8 cellular contexts compared by ENCODE assay signal in genomic region chr16:29810699-29811169, GRCh38. TPM values are rescaled to one million over a fixed set of nuclear protein-coding genes. Genes with fewer than 3 reads are reported as not detected.
A peak's percentile ranks its signal among the peaks of the same experiment; 100 is the strongest.
DNase-seq lines count a peak whose midpoint lies in the region; ATAC-seq and TF ChIP-seq lines count a peak whose summit lies in the region.

No MANE protein-coding gene starts in this region.

- intact Hi-C loops in activated CD4-positive, alpha-beta T cell treated with anti-CD3 and anti-CD28 coated beads for 36 hours (cut with DNase I, micrococcal nuclease) = loop anchor here in 1 of 2 experiments (10.0 kb wide), 1 partner anchor 184 kb away; the partner anchor contains the start of genes HIRIP3 and INO80E
- intact Hi-C loops in activated T-helper 2 cell treated with anti-CD3 and anti-CD28 coated beads, Interferon-gamma antibody, Interleukin-2, Interleukin-4, amounts not matched to agents 10 μg/mL and 5 μg/mL and 100 μg/mL, durations not matched to agents 14 hours and 24 hours and 36 hours (cut with micrococcal nuclease) = no loop called here
- intact Hi-C loops in left lung (cut with DNase I) (no loop called here), testis (cut with DNase I; ENCODE audit: low total_unique reads) (no loop called here)

- CTCF ChIA-PET in activated CD4-positive, alpha-beta T cell treated with anti-CD3 and anti-CD28 coated beads for 36 hours (lab: Charles Lee) = interaction anchor here (2.4 kb wide), 1 partner anchor 37 kb away, joined by 18 read pairs; no protein-coding TSS in a partner anchor

- peaks cover 36% of the 10 kb centered on the region for H3K36me3 Mint-ChIP-seq in activated CD4-positive, alpha-beta T cell treated with anti-CD3 and anti-CD28 coated beads for 36 hours (ENCODE audit: low read depth)
- H3K36me3 Mint-ChIP-seq in activated T-helper 2 cell treated with anti-CD3 and anti-CD28 coated beads, Interferon-gamma antibody, Interleukin-2, Interleukin-4, amounts not matched to agents 10 μg/mL and 5 μg/mL and 100 μg/mL, durations not matched to agents 14 hours and 24 hours and 36 hours (ENCODE audit: low read depth) = peaks cover 38% of the 10 kb centered on the region

- H3K36me3 ChIP-seq in left lung = peaks cover 0 to 22% of the 10 kb centered on the region in 2 donors
- H3K36me3 ChIP-seq in testis (ENCODE audit: low read depth, missing control alignments) = no peaks in the 10 kb centered on the region

- H3K27ac ChIP-seq in left lung (peak overlapping the region; percentile 66 to 81), testis (peak overlapping the region; percentile 92 to 96)

- H3K9me3 ChIP-seq in left lung (no peaks in the 10 kb centered on the region), testis (no peaks in the 10 kb centered on the region)

- no peak for ATAC-seq in activated CD4-positive, alpha-beta T cell treated with anti-CD3 and anti-CD28 coated beads for 36 hours
- ATAC-seq in left lung (no peak), GM21717 (IDR thresholded peaks at IDR 0.05; ENCODE audit: unreplicated experiment) (no peak)

- peaks cover 57% of the 10 kb centered on the region for H3K4me1 Mint-ChIP-seq in activated CD4-positive, alpha-beta T cell treated with anti-CD3 and anti-CD28 coated beads for 36 hours
- H3K4me1 Mint-ChIP-seq in activated T-helper 2 cell treated with anti-CD3 and anti-CD28 coated beads, Interferon-gamma antibody, Interleukin-2, Interleukin-4, amounts not matched to agents 10 μg/mL and 5 μg/mL and 100 μg/mL, durations not matched to agents 14 hours and 24 hours and 36 hours (ENCODE audit: low read depth) = peaks cover 43% of the 10 kb centered on the region

- peak overlapping the region; percentile 75 for H3K27ac Mint-ChIP-seq in activated CD4-positive, alpha-beta T cell treated with anti-CD3 and anti-CD28 coated beads for 36 hours
- H3K27ac Mint-ChIP-seq in activated T-helper 2 cell treated with anti-CD3 and anti-CD28 coated beads, Interferon-gamma antibody, Interleukin-2, Interleukin-4, amounts not matched to agents 10 μg/mL and 5 μg/mL and 100 μg/mL, durations not matched to agents 14 hours and 24 hours and 36 hours = peak overlapping the region; percentile 45

- DNase-seq in activated CD4-positive, alpha-beta T cell treated with anti-CD3 and anti-CD28 coated beads for 36 hours = no peak
- DNase-seq in activated CD4-positive, alpha-beta T cell treated with anti-CD3 and anti-CD28 coated beads, Interleukin-2, amount 50 U/mL, for 48 hours = no peak
- DNase-seq in activated T-helper 2 cell treated with anti-CD3 and anti-CD28 coated beads, Interferon-gamma antibody, Interleukin-2, Interleukin-4, amounts not matched to agents 10 μg/mL and 5 μg/mL and 100 μg/mL, durations not matched to agents 14 hours and 24 hours and 36 hours (ENCODE audit: low spot score) = no peak
- DNase-seq in left lung (no peak), testis (no peak), SKM-1 treated with dmso at 0.1 percent for 144 hours (lab: John Stamatoyannopoulos, UW; ENCODE audit: unreplicated experiment) (no peak)
- no peak for DNase-seq in NK-92 treated with Interleukin-12 subunit alpha and Interleukin-12 subunit beta, amount 100 ng/mL, for 24 hours (lab: John Stamatoyannopoulos, UW)

- 16 to 23% methylated on average over 9 of the region's 9 CpGs for WGBS in testis, 2 donors

- H3K27me3 ChIP-seq in left lung (peaks cover 0 to 20% of the 10 kb centered on the region in 2 donors), testis (no peaks in the 10 kb centered on the region)

- no peak for TF ChIP-seq POLR2A in testis (IDR thresholded peaks at IDR 0.05)

- H3K9me3 Mint-ChIP-seq in activated CD4-positive, alpha-beta T cell treated with anti-CD3 and anti-CD28 coated beads for 36 hours (ENCODE audit: low read depth) = no peaks in the 10 kb centered on the region
- H3K9me3 Mint-ChIP-seq in activated T-helper 2 cell treated with anti-CD3 and anti-CD28 coated beads, Interferon-gamma antibody, Interleukin-2, Interleukin-4, amounts not matched to agents 10 μg/mL and 5 μg/mL and 100 μg/mL, durations not matched to agents 14 hours and 24 hours and 36 hours = no peaks in the 10 kb centered on the region

- H3K4me1 ChIP-seq in left lung = peaks cover 36 to 76% of the 10 kb centered on the region in 2 donors
- peaks cover 71% of the 10 kb centered on the region for H3K4me1 ChIP-seq in testis

- POLR2A ChIA-PET in activated CD4-positive, alpha-beta T cell treated with anti-CD3 and anti-CD28 coated beads for 36 hours (lab: Charles Lee) = interaction anchor here (0.6 kb wide), 1 partner anchor 37 kb away, joined by 10 read pairs; no protein-coding TSS in a partner anchor

- no peak for TF ChIP-seq CTCF in left lung (IDR thresholded peaks at IDR 0.05)
- TF ChIP-seq CTCF in testis (IDR thresholded peaks at IDR 0.05) = no peak

- no peaks in the 10 kb centered on the region for H3K27me3 Mint-ChIP-seq in activated CD4-positive, alpha-beta T cell treated with anti-CD3 and anti-CD28 coated beads for 36 hours
- peaks cover 1% of the 10 kb centered on the region for H3K27me3 Mint-ChIP-seq in activated T-helper 2 cell treated with anti-CD3 and anti-CD28 coated beads, Interferon-gamma antibody, Interleukin-2, Interleukin-4, amounts not matched to agents 10 μg/mL and 5 μg/mL and 100 μg/mL, durations not matched to agents 14 hours and 24 hours and 36 hours (ENCODE audit: low read depth)

- H3K4me3 ChIP-seq in left lung (peak overlapping the region in 1 of 2 donors; percentile 50), testis (peak overlapping the region; percentile 57 to 68)

- H3K4me3 Mint-ChIP-seq in activated CD4-positive, alpha-beta T cell treated with anti-CD3 and anti-CD28 coated beads for 36 hours = peak overlapping the region; percentile 73
- H3K4me3 Mint-ChIP-seq in activated T-helper 2 cell treated with anti-CD3 and anti-CD28 coated beads, Interferon-gamma antibody, Interleukin-2, Interleukin-4, amounts not matched to agents 10 μg/mL and 5 μg/mL and 100 μg/mL, durations not matched to agents 14 hours and 24 hours and 36 hours (ENCODE audit: low read depth) = peak overlapping the region; percentile 76

RNA-seq across cellular contexts. Expression of gene PRRT2, which starts 1.3 kb away (rescaled TPM):
- under 1 TPM; 0.64 to 0.93 TPM for total RNA-seq in activated CD4-positive, alpha-beta T cell treated with anti-CD3 and anti-CD28 coated beads for 36 hours
- total RNA-seq in activated T-helper 2 cell treated with anti-CD3 and anti-CD28 coated beads, Interferon-gamma antibody, Interleukin-2, Interleukin-4, amounts not matched to agents 10 μg/mL and 5 μg/mL and 100 μg/mL, durations not matched to agents 14 hours and 24 hours and 36 hours = 1.8 and 2.0 TPM in 2 replicates
- total RNA-seq in left lung (1 to 10 TPM in 1 of 2 donors, under 1 TPM in 1; 0.94 to 3.1 TPM), testis (10 to 100 TPM; 13.3 to 18.0 TPM)
- 8.0 TPM for polyA plus RNA-seq in testis (ENCODE audit: insufficient read depth, low read depth, low replicate concordance)

RNA-seq across cellular contexts. Expression of gene MAZ, which starts 4.4 kb away (rescaled TPM):
- total RNA-seq in activated CD4-positive, alpha-beta T cell treated with anti-CD3 and anti-CD28 coated beads for 36 hours = 100 to 1,000 TPM; 306 to 387 TPM
- total RNA-seq in activated T-helper 2 cell treated with anti-CD3 and anti-CD28 coated beads, Interferon-gamma antibody, Interleukin-2, Interleukin-4, amounts not matched to agents 10 μg/mL and 5 μg/mL and 100 μg/mL, durations not matched to agents 14 hours and 24 hours and 36 hours = 387 and 388 TPM in 2 replicates
- total RNA-seq in left lung (100 to 1,000 TPM; 193 to 205 TPM), testis (100 to 1,000 TPM; 173 to 186 TPM)
- 217 TPM for polyA plus RNA-seq in testis (ENCODE audit: insufficient read depth, low read depth, low replicate concordance)

RNA-seq across cellular contexts. Expression of gene PAGR1, which starts 5.2 kb away (rescaled TPM):
- 10 to 100 TPM; 20.6 to 25.6 TPM for total RNA-seq in activated CD4-positive, alpha-beta T cell treated with anti-CD3 and anti-CD28 coated beads for 36 hours
- total RNA-seq in activated T-helper 2 cell treated with anti-CD3 and anti-CD28 coated beads, Interferon-gamma antibody, Interleukin-2, Interleukin-4, amounts not matched to agents 10 μg/mL and 5 μg/mL and 100 μg/mL, durations not matched to agents 14 hours and 24 hours and 36 hours = 27.6 and 29.5 TPM in 2 replicates
- total RNA-seq in left lung (10 to 100 TPM; 16.4 to 23.1 TPM), testis (10 to 100 TPM; 53.0 to 68.4 TPM)
- polyA plus RNA-seq in testis (ENCODE audit: insufficient read depth, low read depth, low replicate concordance) = 36.1 TPM

RNA-seq across cellular contexts. Expression of gene MVP, which starts 9.5 kb away (rescaled TPM):
- 100 to 1,000 TPM in 1 of 2 experiments, 10 to 100 TPM in 1; 86.2 to 101 TPM for total RNA-seq in activated CD4-positive, alpha-beta T cell treated with anti-CD3 and anti-CD28 coated beads for 36 hours
- total RNA-seq in activated T-helper 2 cell treated with anti-CD3 and anti-CD28 coated beads, Interferon-gamma antibody, Interleukin-2, Interleukin-4, amounts not matched to agents 10 μg/mL and 5 μg/mL and 100 μg/mL, durations not matched to agents 14 hours and 24 hours and 36 hours = 130 and 135 TPM in 2 replicates
- total RNA-seq in left lung (100 to 1,000 TPM; 236 to 280 TPM), testis (100 to 1,000 TPM; 147 to 224 TPM)
- 119 TPM for polyA plus RNA-seq in testis (ENCODE audit: insufficient read depth, low read depth, low replicate concordance)

RNA-seq across cellular contexts. Expression of gene KIF22, which starts 20.2 kb away (rescaled TPM):
- total RNA-seq in activated CD4-positive, alpha-beta T cell treated with anti-CD3 and anti-CD28 coated beads for 36 hours = 100 to 1,000 TPM; 153 to 168 TPM
- total RNA-seq in activated T-helper 2 cell treated with anti-CD3 and anti-CD28 coated beads, Interferon-gamma antibody, Interleukin-2, Interleukin-4, amounts not matched to agents 10 μg/mL and 5 μg/mL and 100 μg/mL, durations not matched to agents 14 hours and 24 hours and 36 hours = 132 and 136 TPM in 2 replicates
- total RNA-seq in left lung (10 to 100 TPM; 24.8 to 32.5 TPM), testis (10 to 100 TPM; 79.8 to 85.1 TPM)
- polyA plus RNA-seq in testis (ENCODE audit: insufficient read depth, low read depth, low replicate concordance) = 69.6 TPM
